Comparison of ENCODE assay signal across 25 cellular contexts in the genomic region with DNA sequence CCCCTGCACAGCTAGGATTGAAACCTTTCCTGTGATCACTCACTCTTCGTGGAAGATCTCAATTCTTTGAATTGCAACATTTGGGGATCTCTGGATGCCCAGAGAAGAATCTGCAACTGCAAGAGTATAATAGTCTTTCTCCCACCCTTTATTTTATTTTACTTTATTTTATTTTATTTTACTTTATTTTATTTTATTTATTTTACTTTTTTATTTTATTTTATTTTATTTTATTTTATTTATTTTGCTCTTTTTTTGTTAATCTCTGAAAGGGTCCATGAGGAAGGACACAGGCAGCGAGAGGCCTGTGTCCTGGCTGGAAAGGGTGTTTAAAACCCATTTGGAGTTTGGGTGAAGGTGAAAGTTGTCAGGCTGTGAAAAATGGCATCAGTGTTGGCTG.
"Had no signal": no experiment of that assay in that cellular context is flagged by ENCODE, and none has a peak within 500 bp of the region (broad histone marks: within the 10 kb centered on the region; RNA-seq: fewer than 3 reads in every experiment).

No MANE protein-coding gene starts in this region.

- H3K27me3 Mint-ChIP-seq: activated CD4-positive, alpha-beta memory T cell treated with anti-CD3 and anti-CD28 coated beads, Interleukin-2, amount 10 ng/mL, durations not matched to agents 7 days and 5 days; activated CD4-positive, alpha-beta T cell treated with anti-CD3 and anti-CD28 coated beads, Interleukin-2, amount 10 ng/mL, durations not matched to agents 7 days and 5 days; activated naive CD4-positive, alpha-beta T cell treated with anti-CD3 and anti-CD28 coated beads, Interleukin-2, amount 10 ng/mL, durations not matched to agents 7 days and 5 days; activated T-cell treated with anti-CD3 and anti-CD28 coated beads, Interleukin-2, amount 50 U/mL, for 24 hours had no signal

- H3K4me3 ChIP-seq: ascending aorta, colonic mucosa, esophagus muscularis mucosa, gastroesophageal sphincter, heart right ventricle had no signal

- ATAC-seq: activated naive CD4-positive, alpha-beta T cell treated with anti-CD3 and anti-CD28 coated beads, Interleukin-2, amount 50 U/mL, for 72 hours; activated T-cell treated with anti-CD3 and anti-CD28 coated beads, Interleukin-2, amount 50 U/mL, for 72 hours; foreskin keratinocyte; gastroesophageal sphincter; heart right ventricle had no signal

- H3K27me3 ChIP-seq: ascending aorta, colonic mucosa, esophagus muscularis mucosa, foreskin keratinocyte, gastroesophageal sphincter had no signal

- DNase-seq: activated CD4-positive, alpha-beta memory T cell treated with anti-CD3 and anti-CD28 coated beads, Interleukin-2, amount 10 ng/mL, durations not matched to agents 7 days and 5 days; activated CD4-positive, alpha-beta T cell treated with anti-CD3 and anti-CD28 coated beads for 1 hour; activated CD4-positive, alpha-beta T cell treated with anti-CD3 and anti-CD28 coated beads for 4 hours; activated CD4-positive, alpha-beta T cell treated with anti-CD3 and anti-CD28 coated beads, Interleukin-2, amount 10 ng/mL, durations not matched to agents 7 days and 5 days; activated CD4-positive, alpha-beta T cell treated with anti-CD3 and anti-CD28 coated beads, Interleukin-2, amount 50 U/mL, for 4 hours; activated CD8-positive, alpha-beta memory T cell treated with anti-CD3 and anti-CD28 coated beads, Interleukin-2, amount 50 U/mL, for 48 hours; activated gamma-delta T cell; activated naive CD4-positive, alpha-beta T cell; activated naive CD4-positive, alpha-beta T cell treated with anti-CD3 and anti-CD28 coated beads, Interleukin-2, amount 10 ng/mL, durations not matched to agents 7 days and 5 days; activated naive CD8-positive, alpha-beta T cell treated with anti-CD3 and anti-CD28 coated beads, Interleukin-2, amount 10 ng/mL, durations not matched to agents 7 days and 5 days; activated T-cell treated with anti-CD3 and anti-CD28 coated beads for 4 hours; activated T-cell treated with anti-CD3 and anti-CD28 coated beads, Interleukin-2, amount 50 U/mL, for 24 hours; activated T-cell treated with anti-CD3 and anti-CD28 coated beads, Interleukin-2, amount 50 U/mL, for 72 hours; caudate nucleus; colonic mucosa; effector memory CD4-positive, alpha-beta T cell; endodermal cell; erythroblast; foreskin keratinocyte; heart right ventricle; T-helper 2 cell had no signal

- H3K27ac ChIP-seq: ascending aorta, colonic mucosa, esophagus muscularis mucosa, foreskin keratinocyte, gastroesophageal sphincter, heart right ventricle had no signal

- H3K27ac Mint-ChIP-seq: activated CD4-positive, alpha-beta memory T cell treated with anti-CD3 and anti-CD28 coated beads, Interleukin-2, amount 10 ng/mL, durations not matched to agents 7 days and 5 days; activated CD4-positive, alpha-beta T cell treated with anti-CD3 and anti-CD28 coated beads, Interleukin-2, amount 10 ng/mL, durations not matched to agents 7 days and 5 days; activated naive CD4-positive, alpha-beta T cell treated with anti-CD3 and anti-CD28 coated beads, Interleukin-2, amount 10 ng/mL, durations not matched to agents 7 days and 5 days; activated naive CD4-positive, alpha-beta T cell treated with anti-CD3 and anti-CD28 coated beads, Interleukin-2, amount 50 U/mL, for 72 hours; activated naive CD8-positive, alpha-beta T cell treated with anti-CD3 and anti-CD28 coated beads, Interleukin-2, amount 10 ng/mL, durations not matched to agents 7 days and 5 days; activated T-cell treated with anti-CD3 and anti-CD28 coated beads, Interleukin-2, amount 50 U/mL, for 24 hours; activated T-cell treated with anti-CD3 and anti-CD28 coated beads, Interleukin-2, amount 50 U/mL, for 72 hours; endodermal cell had no signal

- H3K4me1 Mint-ChIP-seq: activated CD4-positive, alpha-beta memory T cell treated with anti-CD3 and anti-CD28 coated beads, Interleukin-2, amount 10 ng/mL, durations not matched to agents 7 days and 5 days; activated CD4-positive, alpha-beta T cell treated with anti-CD3 and anti-CD28 coated beads, Interleukin-2, amount 10 ng/mL, durations not matched to agents 7 days and 5 days; activated naive CD4-positive, alpha-beta T cell treated with anti-CD3 and anti-CD28 coated beads, Interleukin-2, amount 10 ng/mL, durations not matched to agents 7 days and 5 days; activated naive CD8-positive, alpha-beta T cell treated with anti-CD3 and anti-CD28 coated beads, Interleukin-2, amount 10 ng/mL, durations not matched to agents 7 days and 5 days; endodermal cell had no signal

- H3K9me3 ChIP-seq: ascending aorta, colonic mucosa had no signal

- H3K9me3 Mint-ChIP-seq: activated CD4-positive, alpha-beta memory T cell treated with anti-CD3 and anti-CD28 coated beads, Interleukin-2, amount 10 ng/mL, durations not matched to agents 7 days and 5 days; activated CD4-positive, alpha-beta T cell treated with anti-CD3 and anti-CD28 coated beads, Interleukin-2, amount 10 ng/mL, durations not matched to agents 7 days and 5 days; activated naive CD4-positive, alpha-beta T cell treated with anti-CD3 and anti-CD28 coated beads, Interleukin-2, amount 10 ng/mL, durations not matched to agents 7 days and 5 days; activated naive CD8-positive, alpha-beta T cell treated with anti-CD3 and anti-CD28 coated beads, Interleukin-2, amount 10 ng/mL, durations not matched to agents 7 days and 5 days had no signal

- H3K36me3 ChIP-seq: ascending aorta, colonic mucosa, esophagus muscularis mucosa, gastroesophageal sphincter, heart right ventricle had no signal

- H3K36me3 Mint-ChIP-seq: activated naive CD4-positive, alpha-beta T cell treated with anti-CD3 and anti-CD28 coated beads, Interleukin-2, amount 10 ng/mL, durations not matched to agents 7 days and 5 days; activated naive CD4-positive, alpha-beta T cell treated with anti-CD3 and anti-CD28 coated beads, Interleukin-2, amount 50 U/mL, for 72 hours; activated naive CD8-positive, alpha-beta T cell treated with anti-CD3 and anti-CD28 coated beads, Interleukin-2, amount 10 ng/mL, durations not matched to agents 7 days and 5 days had no signal

- H3K4me3 Mint-ChIP-seq: activated CD4-positive, alpha-beta memory T cell treated with anti-CD3 and anti-CD28 coated beads, Interleukin-2, amount 10 ng/mL, durations not matched to agents 7 days and 5 days; activated CD4-positive, alpha-beta T cell treated with anti-CD3 and anti-CD28 coated beads, Interleukin-2, amount 10 ng/mL, durations not matched to agents 7 days and 5 days; activated naive CD4-positive, alpha-beta T cell treated with anti-CD3 and anti-CD28 coated beads, Interleukin-2, amount 10 ng/mL, durations not matched to agents 7 days and 5 days; activated naive CD8-positive, alpha-beta T cell treated with anti-CD3 and anti-CD28 coated beads, Interleukin-2, amount 10 ng/mL, durations not matched to agents 7 days and 5 days; activated T-cell treated with anti-CD3 and anti-CD28 coated beads, Interleukin-2, amount 50 U/mL, for 24 hours; activated T-cell treated with anti-CD3 and anti-CD28 coated beads, Interleukin-2, amount 50 U/mL, for 72 hours; endodermal cell had no signal

- H3K4me1 ChIP-seq: ascending aorta, colonic mucosa, esophagus muscularis mucosa, foreskin keratinocyte, gastroesophageal sphincter, heart right ventricle had no signal
